8 cellular contexts compared by ENCODE assay signal in genomic region chr6:149334682-149335160, GRCh38. TPM values are rescaled to one million over a fixed set of nuclear protein-coding genes. Genes with fewer than 3 reads are reported as not detected.
DNase-seq lines count a peak whose midpoint lies in the region; ATAC-seq and TF ChIP-seq lines count a peak whose summit lies in the region.

No MANE protein-coding gene starts in this region.

- H3K79me2 ChIP-seq in mammary epithelial cell (ENCODE audit: insufficient read depth, low read length) = peaks cover 93% of the 10 kb centered on the region
- peaks cover 100% of the 10 kb centered on the region for H3K79me2 ChIP-seq in neural progenitor cell (ENCODE audit: low read depth)

- H3K27me3 Mint-ChIP-seq in osteocyte (ENCODE audit: unreplicated experiment) (no peaks in the 10 kb centered on the region), neural progenitor cell (ENCODE audit: insufficient read depth, low read depth) (no peaks in the 10 kb centered on the region)

- DNase-seq in mammary epithelial cell (peak; percentile 76), osteocyte (ENCODE audit: extremely low spot score, unreplicated experiment) (no peak), neural progenitor cell (ENCODE audit: low spot score) (no peak), COR-L47 (lab: John Stamatoyannopoulos, UW) (no peak), Ammon's horn (ENCODE audit: low spot score) (no peak), NCI-H774 (lab: John Stamatoyannopoulos, UW) (no peak)

- H3F3A ChIP-seq in neural progenitor cell (ENCODE audit: low read depth) = no peaks in the 10 kb centered on the region

- no peaks in the 10 kb centered on the region for H3K36me3 ChIP-seq in mammary epithelial cell (ENCODE audit: insufficient read depth, low read length)
- H3K36me3 ChIP-seq in neural progenitor cell = no peaks in the 10 kb centered on the region

- in situ Hi-C loops in mammary epithelial cell (cut with MboI; ENCODE audit: low sequenced_read_pairs in 2 of 2) = no loop called here

- no TSS peak for BruUV-seq in mammary epithelial cell (replicated peaks; lab: Mats Ljungman, UMichigan)

- WGBS in mammary epithelial cell (ENCODE audit: low coverage, missing lambda C conversion rate) = 0% methylated on average over 1 of the region's 2 CpGs

- H3K4me3 ChIP-seq in mammary epithelial cell (replicated peaks in 1 of 3; ENCODE audit: insufficient read depth in 1 of 3, low read depth in 2 of 3, low read length in 3 of 3) = peak overlapping the region in 1 of 3 experiments; percentile 25
- no peak overlapping the region for H3K4me3 ChIP-seq in neural progenitor cell

- H3K27ac Mint-ChIP-seq in osteocyte (ENCODE audit: unreplicated experiment) (peak overlapping the region; percentile 61), neural progenitor cell (no peak overlapping the region)

- H3K4me2 ChIP-seq in mammary epithelial cell (ENCODE audit: insufficient read depth, low read depth, low read length) (peak overlapping the region; percentile 69), neural progenitor cell (no peak overlapping the region)

- TF ChIP-seq CTCF in mammary epithelial cell (conservative IDR thresholded peaks at IDR 0.05 in 1 of 2, IDR thresholded peaks at IDR 0.05 in 1 of 2; ENCODE audit: extremely low read depth in 1 of 2, insufficient read depth in 1 of 2, low read depth in 1 of 2, low read length in 2 of 2) (no peak), osteocyte (IDR thresholded peaks at IDR 0.05) (no peak), neural progenitor cell (IDR thresholded peaks at IDR 0.05) (no peak)

- dilution Hi-C loops in mammary epithelial cell (cut with HindIII; ENCODE audit: low sequenced_read_pairs) = loop anchor here (5.0 kb wide), 1 partner anchor 97 kb away; no protein-coding TSS in a partner anchor

- no peaks in the 10 kb centered on the region for H3K27me3 ChIP-seq in mammary epithelial cell (ENCODE audit: insufficient read depth, low read length)
- no peaks in the 10 kb centered on the region for H3K27me3 ChIP-seq in neural progenitor cell

- H3K4me3 Mint-ChIP-seq in osteocyte (ENCODE audit: unreplicated experiment) = no peak overlapping the region
- H3K4me3 Mint-ChIP-seq in neural progenitor cell = no peak overlapping the region

- intact Hi-C loops in mammary epithelial cell (cut with micrococcal nuclease) = loop anchor here (1.0 kb wide), 1 partner anchor 16 kb away; no protein-coding TSS in a partner anchor

- H2AFZ ChIP-seq in mammary epithelial cell (ENCODE audit: low read depth, low read length) (no peak overlapping the region), neural progenitor cell (replicated peaks) (no peak overlapping the region)

- H4K20me1 ChIP-seq in mammary epithelial cell (ENCODE audit: insufficient read depth, low read length) (no peaks in the 10 kb centered on the region), neural progenitor cell (ENCODE audit: low read depth) (peaks cover 79% of the 10 kb centered on the region)

- H3K9me3 Mint-ChIP-seq in osteocyte (ENCODE audit: unreplicated experiment) = no peaks in the 10 kb centered on the region
- H3K9me3 Mint-ChIP-seq in neural progenitor cell = peaks cover 9% of the 10 kb centered on the region

- H3K9ac ChIP-seq in mammary epithelial cell (ENCODE audit: insufficient read depth, low read length) = peak overlapping the region; percentile 20
- no peak overlapping the region for H3K9ac ChIP-seq in neural progenitor cell

- H3K27ac ChIP-seq in mammary epithelial cell (ENCODE audit: insufficient read depth, low read depth, low read length) (peak overlapping the region; percentile 83), neural progenitor cell (no peak overlapping the region)

- CTCF ChIA-PET in mammary epithelial cell (lab: Charles Lee; ENCODE audit: low non-redundant PET) = no interaction called here

- H3K4me1 ChIP-seq in mammary epithelial cell (ENCODE audit: insufficient read depth, low read length) = peaks cover 51% of the 10 kb centered on the region
- H3K4me1 ChIP-seq in neural progenitor cell = peaks cover 55% of the 10 kb centered on the region

- H3K4me1 Mint-ChIP-seq in osteocyte (ENCODE audit: unreplicated experiment) (peaks cover 76% of the 10 kb centered on the region), neural progenitor cell (peaks cover 34% of the 10 kb centered on the region)

- ATAC-seq in GM18511 (IDR thresholded peaks at IDR 0.05; ENCODE audit: unreplicated experiment) (peak; percentile 58), HG03571 (IDR thresholded peaks at IDR 0.05; ENCODE audit: unreplicated experiment) (peak; percentile 60)

- H3K9me3 ChIP-seq in mammary epithelial cell (replicated peaks; ENCODE audit: insufficient read depth, low read length) = no peaks in the 10 kb centered on the region
- H3K9me3 ChIP-seq in neural progenitor cell (ENCODE audit: low read depth) = no peaks in the 10 kb centered on the region

- H3K36me3 Mint-ChIP-seq in osteocyte (ENCODE audit: unreplicated experiment) = no peaks in the 10 kb centered on the region
- peaks cover 17% of the 10 kb centered on the region for H3K36me3 Mint-ChIP-seq in neural progenitor cell

RNA-seq across cellular contexts. Expression of gene TAB2, which starts 17.2 kb away (rescaled TPM):
- total RNA-seq in mammary epithelial cell (10 to 100 TPM; 21.2 to 47.3 TPM), osteocyte (50.6 and 53.8 TPM in 2 replicates), neural progenitor cell (ENCODE audit: low replicate concordance) (49.2 and 70.9 TPM in 2 replicates)
- polyA plus RNA-seq in mammary epithelial cell = 31.0 TPM
- polyA minus RNA-seq in mammary epithelial cell = 59.2 TPM
